ENCODE assay signal across 16 cellular contexts in genomic region chr6:74087898-74088297, GRCh38.
A peak's percentile ranks its signal among the peaks of the same experiment; 100 is the strongest.
DNase-seq lines count a peak whose midpoint lies in the region; ATAC-seq and TF ChIP-seq lines count a peak whose summit lies in the region.
"Had no signal": no experiment of that assay in that cellular context is flagged by ENCODE, and none has a peak within 500 bp of the region (broad histone marks: within the 10 kb centered on the region; RNA-seq: fewer than 3 reads in every experiment).

No MANE protein-coding gene starts in this region.

- in situ Hi-C loops in KBM-7 (cut with MboI; ENCODE audit: low pct_unique_long_range_greater_than_20kb, low sequenced_read_pairs), result no loop called here
- in situ Hi-C loops in brain microvascular endothelial cell (cut with HindIII; ENCODE audit: low pct_ligation_motif_present, low sequenced_read_pairs), result no loop called here

- ATAC-seq in HG02981 (IDR thresholded peaks at IDR 0.05; ENCODE audit: unreplicated experiment) (no peak), GM21576 (IDR thresholded peaks at IDR 0.05; ENCODE audit: unreplicated experiment) (no peak)
- ATAC-seq: naive thymus-derived CD4-positive, alpha-beta T cell had no signal

- TF ChIP-seq CTCF in brain microvascular endothelial cell (IDR thresholded peaks at IDR 0.05; ENCODE audit: low read depth, low read length, missing control alignments), result peak; percentile 12
- TF ChIP-seq CTCF in liver (IDR thresholded peaks at IDR 0.05; ENCODE audit: low read depth, low read length, missing input control), result no peak

- H3K4me1 ChIP-seq in liver (ENCODE audit: control insufficient read depth in 4 of 4, insufficient read depth in 4 of 4, low read length in 3 of 4), result peaks cover 0 to 5% (median 2%) of the 10 kb centered on the region in 4 donors

- peak; percentile 40 for DNase-seq in AG20443 (ENCODE audit: low spot score)
- DNase-seq in KBM-7, result peak; percentile 2
- DNase-seq in brain microvascular endothelial cell, result peak; percentile 14
- DNase-seq in EL, result no peak
- no peak for DNase-seq in NCI-H1436 treated with DMSO at 0.1 percent for 48 hours (lab: John Stamatoyannopoulos, UW)
- DNase-seq: activated naive CD4-positive, alpha-beta T cell treated with anti-CD3 and anti-CD28 coated beads for 36 hours; foreskin melanocyte; naive thymus-derived CD4-positive, alpha-beta T cell; NCI-H1092 treated with DMSO at 0.1 percent for 48 hours; NCI-H524 treated with DMSO at 0.1 percent for 48 hours; Right ventricle myocardium superior had no signal

- H3K36me3 ChIP-seq in brain microvascular endothelial cell (replicated peaks), result no peaks in the 10 kb centered on the region
- no peaks in the 10 kb centered on the region for H3K36me3 ChIP-seq in liver (ENCODE audit: control insufficient read depth in 4 of 4, insufficient read depth in 3 of 4, low read depth in 1 of 4, low read length in 3 of 4)

- peak; percentile 25 to 37 for TF ChIP-seq RAD21 in liver (IDR thresholded peaks at IDR 0.05)

- H3K27ac ChIP-seq in brain microvascular endothelial cell (no peak overlapping the region), liver (ENCODE audit: low read depth in 1 of 2, low read length in 2 of 2) (no peak overlapping the region)
- H3K27ac ChIP-seq: HL-60, skin epidermis had no signal

- no peaks in the 10 kb centered on the region for H3K27me3 ChIP-seq in brain microvascular endothelial cell (replicated peaks)
- H3K27me3 ChIP-seq in liver (ENCODE audit: control insufficient read depth in 4 of 4, insufficient read depth in 4 of 4, low read length in 3 of 4), result no peaks in the 10 kb centered on the region

- no peak overlapping the region for H3K9ac ChIP-seq in liver (ENCODE audit: low read depth in 1 of 2, low read length in 2 of 2)

- no peaks in the 10 kb centered on the region for H3K9me3 ChIP-seq in liver (ENCODE audit: control insufficient read depth in 4 of 4, low read length in 3 of 4)

- H3K4me3 ChIP-seq in brain microvascular endothelial cell (ENCODE audit: low read depth, low read length) (no peak overlapping the region), liver (ENCODE audit: low read depth in 1 of 3, low read length in 3 of 3) (no peak overlapping the region)
- H3K4me3 ChIP-seq: skin epidermis had no signal

- WGBS in liver, result 66% methylated on average over 2 of the region's 2 CpGs

TF ChIP-seq in liver, 16 proteins besides CTCF, POLR2A, EP300 and RAD21:
- TF ChIP-seq HNF4G (IDR thresholded peaks at IDR 0.05) (no peak), FOXA2 (IDR thresholded peaks at IDR 0.05) (no peak), SP1 (IDR thresholded peaks at IDR 0.05) (no peak)
TF ChIP-seq in liver: peak in this region for 0.

Comparison
In these comparisons a context has a peak if more than half of its experiments do, and no peak if none do; other contexts are left out.
1. DNase-seq: peak in AG20443 (single experiment), KBM-7 (single experiment) and brain microvascular endothelial cell (single experiment); none in EL (single experiment) and NCI-H1436 treated with DMSO at 0.1 percent for 48 hours (single experiment).